In the genomic region with DNA sequence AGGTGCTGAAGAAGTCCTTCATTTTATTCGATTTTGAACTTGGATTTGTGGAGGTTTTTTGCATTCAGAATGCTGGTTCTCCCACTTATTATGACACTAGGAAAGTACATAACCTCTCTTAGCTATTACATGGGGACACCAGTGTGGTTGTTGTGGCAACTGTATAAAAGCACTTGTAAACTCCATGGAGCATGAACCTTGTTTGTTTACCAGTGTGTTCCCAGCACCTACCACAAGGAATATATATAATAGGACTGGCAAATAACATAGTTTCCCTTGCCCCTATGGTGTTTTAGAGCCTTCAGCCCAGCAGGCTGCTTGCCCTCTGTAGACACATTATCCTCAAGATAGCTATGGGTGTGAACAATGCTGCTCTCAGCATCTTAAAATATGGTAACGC, we compare ENCODE assay signal across 17 cellular contexts. TPM values are rescaled to one million over a fixed set of nuclear protein-coding genes. Genes with fewer than 3 reads are reported as not detected.
A peak's percentile ranks its signal among the peaks of the same experiment; 100 is the strongest.
DNase-seq lines count a peak whose midpoint lies in the region; ATAC-seq and TF ChIP-seq lines count a peak whose summit lies in the region.
"Had no signal": no experiment of that assay in that cellular context is flagged by ENCODE, and none has a peak within 500 bp of the region (broad histone marks: within the 10 kb centered on the region; RNA-seq: fewer than 3 reads in every experiment).

No MANE protein-coding gene starts in this region.

- ATAC-seq in T-cell (replicated peaks in 1 of 4) (no peak), GM18505 (IDR thresholded peaks at IDR 0.05; ENCODE audit: unreplicated experiment) (no peak)
- ATAC-seq: sciatic nerve had no signal

- H3K36me3 ChIP-seq in suprapubic skin: no peaks in the 10 kb centered on the region
- H3K36me3 ChIP-seq: thoracic aorta had no signal

- H3K4me3 Mint-ChIP-seq in activated T-cell treated with anti-CD3 and anti-CD28 coated beads, Interleukin-2, amount 50 U/mL, for 24 hours: no peak overlapping the region
- H3K4me3 Mint-ChIP-seq in T-cell: no peak overlapping the region
- H3K4me3 Mint-ChIP-seq: activated CD4-positive, alpha-beta T cell treated with anti-CD3 and anti-CD28 coated beads, Interleukin-2, amount 10 ng/mL, durations not matched to agents 24 days and 14 days had no signal

- WGBS in suprapubic skin: 82% methylated on average over 2 of the region's 2 CpGs

- H3K4me3 ChIP-seq in suprapubic skin: no peak overlapping the region
- H3K4me3 ChIP-seq: thoracic aorta had no signal

- no peaks in the 10 kb centered on the region for H3K27me3 ChIP-seq in suprapubic skin

- H3K36me3 Mint-ChIP-seq in activated T-cell treated with anti-CD3 and anti-CD28 coated beads, Interleukin-2, amount 50 U/mL, for 24 hours (ENCODE audit: low read depth): no peaks in the 10 kb centered on the region
- H3K36me3 Mint-ChIP-seq in T-cell: no peaks in the 10 kb centered on the region

- TF ChIP-seq EP300 in suprapubic skin (IDR thresholded peaks at IDR 0.05): no peak

- POLR2A ChIA-PET in T-cell (lab: Charles Lee): interaction anchor here in 1 of 2 donors (0.9 to 1.7 kb wide), 2 partner anchors 28 to 29 kb away, joined by 3 to 4 read pairs; no protein-coding TSS in a partner anchor

- H3K9me3 Mint-ChIP-seq in activated T-cell treated with anti-CD3 and anti-CD28 coated beads, Interleukin-2, amount 50 U/mL, for 24 hours: no peaks in the 10 kb centered on the region
- no peaks in the 10 kb centered on the region for H3K9me3 Mint-ChIP-seq in T-cell
- H3K9me3 Mint-ChIP-seq: activated CD4-positive, alpha-beta T cell treated with anti-CD3 and anti-CD28 coated beads, Interleukin-2, amount 10 ng/mL, durations not matched to agents 24 days and 14 days had no signal

- TF ChIP-seq CTCF in suprapubic skin (IDR thresholded peaks at IDR 0.05): no peak

- H3K27ac ChIP-seq in suprapubic skin: no peak overlapping the region
- H3K27ac ChIP-seq: epithelial cell of prostate, thoracic aorta had no signal

- H3K27ac Mint-ChIP-seq in activated T-cell treated with anti-CD3 and anti-CD28 coated beads, Interleukin-2, amount 50 U/mL, for 24 hours: peak overlapping the region; percentile 91
- peak overlapping the region; percentile 44 to 93 for H3K27ac Mint-ChIP-seq in T-cell
- H3K27ac Mint-ChIP-seq: activated CD4-positive, alpha-beta T cell treated with anti-CD3 and anti-CD28 coated beads, Interleukin-2, amount 10 ng/mL, durations not matched to agents 24 days and 14 days had no signal

- DNase-seq in activated T-cell treated with anti-CD3 and anti-CD28 coated beads, Interleukin-2, amount 50 U/mL, for 24 hours: no peak
- no peak for DNase-seq in activated T-cell treated with anti-CD3 and anti-CD28 coated beads for 4 hours
- DNase-seq in NCI-H2029 treated with DMSO at 0.1 percent for 48 hours (lab: John Stamatoyannopoulos, UW): peak; percentile 65
- DNase-seq in T-cell: no peak
- DNase-seq in NCI-H82 (lab: John Stamatoyannopoulos, UW): no peak
- DNase-seq in activated CD8-positive, alpha-beta memory T cell treated with anti-CD3 and anti-CD28 coated beads, Interleukin-2, amount 50 U/mL, for 4 hours: no peak
- no peak for DNase-seq in suprapubic skin (ENCODE audit: low spot score in 2 of 2)
- DNase-seq: ACHN; activated CD4-positive, alpha-beta T cell treated with anti-CD3 and anti-CD28 coated beads, Interleukin-2, amount 10 ng/mL, durations not matched to agents 24 days and 14 days; Caco-2; kidney; midbrain; NK-92 treated with Interleukin-12 subunit alpha and Interleukin-12 subunit beta, amount 100 ng/mL, for 24 hours had no signal

- CTCF ChIA-PET in T-cell (lab: Charles Lee): interaction anchor here (0.8 to 3.0 kb wide), 5 partner anchors 9 to 33 kb away, joined by 3 to 65 read pairs (median 4); no protein-coding TSS in a partner anchor

- H3K9me3 ChIP-seq in suprapubic skin: no peaks in the 10 kb centered on the region
- H3K9me3 ChIP-seq: Caco-2, thoracic aorta had no signal

- H3K4me1 Mint-ChIP-seq in activated T-cell treated with anti-CD3 and anti-CD28 coated beads, Interleukin-2, amount 50 U/mL, for 24 hours (ENCODE audit: low read depth): peaks cover 70% of the 10 kb centered on the region
- peaks cover 51 to 64% (median 60%) of the 10 kb centered on the region in 3 donors for H3K4me1 Mint-ChIP-seq in T-cell

- H3K4me1 ChIP-seq in suprapubic skin: peaks cover 14% of the 10 kb centered on the region
- H3K4me1 ChIP-seq: Caco-2 had no signal

- no peaks in the 10 kb centered on the region for H3K27me3 Mint-ChIP-seq in activated T-cell treated with anti-CD3 and anti-CD28 coated beads, Interleukin-2, amount 50 U/mL, for 24 hours
- H3K27me3 Mint-ChIP-seq in T-cell: no peaks in the 10 kb centered on the region
- H3K27me3 Mint-ChIP-seq: activated CD4-positive, alpha-beta T cell treated with anti-CD3 and anti-CD28 coated beads, Interleukin-2, amount 10 ng/mL, durations not matched to agents 24 days and 14 days had no signal

- TF ChIP-seq POLR2A in GM18505 (IDR thresholded peaks at IDR 0.05; ENCODE audit: borderline replicate concordance, extremely low read depth, insufficient read depth, insufficient read length) (no peak), suprapubic skin (IDR thresholded peaks at IDR 0.05) (no peak)

RNA-seq across cellular contexts. Expression of a gene that starts 43.1 kb away (rescaled TPM):
- 100 to 1,000 TPM; 174 to 224 (median 204) TPM for total RNA-seq in T-cell
- 10 to 100 TPM; 34.8 to 74.5 (median 64.9) TPM for total RNA-seq in suprapubic skin
